Comparison of ENCODE assay signal across 7 cellular contexts in the genomic region with DNA sequence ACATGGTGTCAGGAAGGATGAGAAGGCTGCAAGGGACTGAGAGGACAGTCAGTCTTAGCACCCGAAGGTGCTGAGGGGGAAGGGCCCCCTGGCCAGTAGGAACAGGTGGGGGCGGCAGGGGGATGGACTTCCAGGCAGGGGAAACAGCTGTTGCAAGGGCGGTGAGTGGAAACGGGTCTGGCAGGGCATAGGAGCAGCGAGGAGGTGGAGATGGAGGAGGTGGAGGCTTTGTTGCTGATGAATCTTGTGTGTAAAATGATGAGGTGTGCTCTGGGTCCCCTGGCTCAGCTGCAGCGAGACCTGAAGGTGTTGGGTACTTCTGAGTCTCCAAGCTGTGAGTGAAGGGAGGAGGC. TPM values are rescaled to one million over a fixed set of nuclear protein-coding genes. Genes with fewer than 3 reads are reported as not detected.
DNase-seq lines count a peak whose midpoint lies in the region; ATAC-seq and TF ChIP-seq lines count a peak whose summit lies in the region.

No MANE protein-coding gene starts in this region.

- H3K4me3 ChIP-seq in HEK293 (ENCODE audit: low read depth, low read length) (peak overlapping the region; percentile 93), iPS-20b (ENCODE audit: low read length) (peak overlapping the region; percentile 89)

- TF ChIP-seq CTCF in HEK293 (tag by site-specific recombination; IDR thresholded peaks at IDR 0.05) (no peak), omental fat pad (IDR thresholded peaks at IDR 0.05) (no peak)

- peaks cover 23% of the 10 kb centered on the region for H3K36me3 Mint-ChIP-seq in activated CD4-positive, alpha-beta memory T cell treated with anti-CD3 and anti-CD28 coated beads, Interleukin-2, amount 10 ng/mL, durations not matched to agents 7 days and 5 days (ENCODE audit: low read depth)
- H3K36me3 Mint-ChIP-seq in stimulated activated naive CD8-positive, alpha-beta T cell treated with anti-CD3 and anti-CD28 coated beads, Interleukin-15, Interleukin-2, amounts not matched to agents 100 ng/mL and 50 ng/mL, for 24 hours (ENCODE audit: low read depth): peaks cover 12% of the 10 kb centered on the region

- H3K4me3 Mint-ChIP-seq in activated CD4-positive, alpha-beta memory T cell treated with anti-CD3 and anti-CD28 coated beads, Interleukin-2, amount 10 ng/mL, durations not matched to agents 7 days and 5 days: peak overlapping the region; percentile 84
- peak overlapping the region; percentile 88 for H3K4me3 Mint-ChIP-seq in stimulated activated naive CD8-positive, alpha-beta T cell treated with anti-CD3 and anti-CD28 coated beads, Interleukin-15, Interleukin-2, amounts not matched to agents 100 ng/mL and 50 ng/mL, for 24 hours

- DNase-seq in activated CD4-positive, alpha-beta memory T cell treated with anti-CD3 and anti-CD28 coated beads, Interleukin-2, amount 10 ng/mL, durations not matched to agents 7 days and 5 days: no peak
- DNase-seq in NCI-H128 (lab: John Stamatoyannopoulos, UW; ENCODE audit: unreplicated experiment) (no peak), HUDEP-2 (lab: John Stamatoyannopoulos, UW; ENCODE audit: unreplicated experiment in 76 of 76) (no peak), omental fat pad (ENCODE audit: low spot score) (no peak)

- ATAC-seq in omental fat pad (ENCODE audit: low FRiP score): no peak

- H3K36me3 ChIP-seq in HEK293 (ENCODE audit: control insufficient read depth in 2 of 2, insufficient read depth in 1 of 2, low read length in 2 of 2) (peaks cover 7 to 33% of the 10 kb centered on the region in 2 experiments; a peak in 2 of 3 replicates), iPS-20b (ENCODE audit: insufficient read depth, low read depth, low read length) (peaks cover 40% of the 10 kb centered on the region)

- peak overlapping the region; percentile 79; the same call in 1 of the 2 replicates for H3K9ac ChIP-seq in iPS-20b (ENCODE audit: low read depth, low read length)

- H3K4me1 ChIP-seq in HEK293 (ENCODE audit: control insufficient read depth, insufficient read depth, low read length): peaks cover 6% of the 10 kb centered on the region
- H3K4me1 ChIP-seq in iPS-20b (ENCODE audit: insufficient read depth, low read length): no peaks in the 10 kb centered on the region; the same call in 1 of the 2 replicates

- H3K27ac ChIP-seq in HEK293 (ENCODE audit: extremely low read depth, low read depth, low read length): no peak overlapping the region
- no peak overlapping the region for H3K27ac ChIP-seq in iPS-20b (ENCODE audit: low read length)

- no peaks in the 10 kb centered on the region for H3K27me3 Mint-ChIP-seq in activated CD4-positive, alpha-beta memory T cell treated with anti-CD3 and anti-CD28 coated beads, Interleukin-2, amount 10 ng/mL, durations not matched to agents 7 days and 5 days
- no peaks in the 10 kb centered on the region for H3K27me3 Mint-ChIP-seq in stimulated activated naive CD8-positive, alpha-beta T cell treated with anti-CD3 and anti-CD28 coated beads, Interleukin-15, Interleukin-2, amounts not matched to agents 100 ng/mL and 50 ng/mL, for 24 hours

- peaks cover 41% of the 10 kb centered on the region for H3K4me1 Mint-ChIP-seq in activated CD4-positive, alpha-beta memory T cell treated with anti-CD3 and anti-CD28 coated beads, Interleukin-2, amount 10 ng/mL, durations not matched to agents 7 days and 5 days
- H3K4me1 Mint-ChIP-seq in stimulated activated naive CD8-positive, alpha-beta T cell treated with anti-CD3 and anti-CD28 coated beads, Interleukin-15, Interleukin-2, amounts not matched to agents 100 ng/mL and 50 ng/mL, for 24 hours (ENCODE audit: low read depth): peaks cover 36% of the 10 kb centered on the region

- H3K9me3 ChIP-seq in HEK293 (ENCODE audit: control insufficient read depth, insufficient read depth, low read depth, low read length) (no peaks in the 10 kb centered on the region), iPS-20b (ENCODE audit: insufficient read depth, low read depth, low read length) (no peaks in the 10 kb centered on the region)

- CTCF ChIA-PET in HEK293 (lab: Yijun Ruan, JAX): interaction anchor here (0.6 to 2.3 kb wide), 4 partner anchors 14 to 139 kb away, joined by 4 to 7 read pairs (median 4); no protein-coding TSS in a partner anchor
- CTCF ChIA-PET in activated CD4-positive, alpha-beta memory T cell treated with anti-CD3 and anti-CD28 coated beads, Interleukin-2, amount 10 ng/mL, durations not matched to agents 7 days and 5 days (lab: Charles Lee): interaction anchor here (1.0 to 2.2 kb wide), 5 partner anchors 8 to 139 kb away, joined by 3 to 11 read pairs (median 3); a partner anchor contains a TSS

- no peaks in the 10 kb centered on the region for H3K27me3 ChIP-seq in iPS-20b (ENCODE audit: insufficient read depth, low read length)

- POLR2A ChIA-PET in HEK293 (lab: Yijun Ruan, JAX): interaction anchor here (0.5 to 3.0 kb wide), 4 partner anchors 15 to 139 kb away, joined by 3 to 8 read pairs (median 4); a partner anchor contains a TSS
- POLR2A ChIA-PET in activated CD4-positive, alpha-beta memory T cell treated with anti-CD3 and anti-CD28 coated beads, Interleukin-2, amount 10 ng/mL, durations not matched to agents 7 days and 5 days (lab: Charles Lee): interaction anchor here (0.9 to 3.1 kb wide), 5 partner anchors 21 to 130 kb away, joined by 3 to 23 read pairs (median 8); a partner anchor contains a TSS

- H3K27ac Mint-ChIP-seq in activated CD4-positive, alpha-beta memory T cell treated with anti-CD3 and anti-CD28 coated beads, Interleukin-2, amount 10 ng/mL, durations not matched to agents 7 days and 5 days: peak overlapping the region; percentile 64
- H3K27ac Mint-ChIP-seq in stimulated activated naive CD8-positive, alpha-beta T cell treated with anti-CD3 and anti-CD28 coated beads, Interleukin-15, Interleukin-2, amounts not matched to agents 100 ng/mL and 50 ng/mL, for 24 hours: peak overlapping the region; percentile 85

- no peaks in the 10 kb centered on the region for H3K9me3 Mint-ChIP-seq in activated CD4-positive, alpha-beta memory T cell treated with anti-CD3 and anti-CD28 coated beads, Interleukin-2, amount 10 ng/mL, durations not matched to agents 7 days and 5 days
- H3K9me3 Mint-ChIP-seq in stimulated activated naive CD8-positive, alpha-beta T cell treated with anti-CD3 and anti-CD28 coated beads, Interleukin-15, Interleukin-2, amounts not matched to agents 100 ng/mL and 50 ng/mL, for 24 hours: no peaks in the 10 kb centered on the region

TF ChIP-seq in HEK293, 187 proteins besides CTCF, POLR2A, EP300 and RAD21 (continues in another document):
- TF ChIP-seq, protein P1, sequence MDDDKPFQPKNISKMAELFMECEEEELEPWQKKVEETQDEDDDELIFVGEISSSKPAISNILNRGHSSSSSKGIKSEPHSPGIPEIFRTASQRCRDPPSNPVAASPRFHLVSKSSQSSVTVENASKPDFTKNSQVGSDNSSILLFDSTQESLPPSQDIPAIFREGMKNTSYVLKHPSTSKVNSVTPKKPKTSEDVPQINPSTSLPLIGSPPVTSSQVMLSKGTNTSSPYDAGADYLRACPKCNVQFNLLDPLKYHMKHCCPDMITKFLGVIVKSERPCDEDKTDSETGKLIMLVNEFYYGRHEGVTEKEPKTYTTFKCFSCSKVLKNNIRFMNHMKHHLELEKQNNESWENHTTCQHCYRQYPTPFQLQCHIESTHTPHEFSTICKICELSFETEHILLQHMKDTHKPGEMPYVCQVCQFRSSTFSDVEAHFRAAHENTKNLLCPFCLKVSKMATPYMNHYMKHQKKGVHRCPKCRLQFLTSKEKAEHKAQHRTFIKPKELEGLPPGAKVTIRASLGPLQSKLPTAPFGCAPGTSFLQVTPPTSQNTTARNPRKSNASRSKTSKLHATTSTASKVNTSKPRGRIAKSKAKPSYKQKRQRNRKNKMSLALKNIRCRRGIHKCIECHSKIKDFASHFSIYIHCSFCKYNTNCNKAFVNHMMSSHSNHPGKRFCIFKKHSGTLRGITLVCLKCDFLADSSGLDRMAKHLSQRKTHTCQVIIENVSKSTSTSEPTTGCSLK (tag by site-specific recombination; IDR thresholded peaks at IDR 0.05): no peak
- TF ChIP-seq ZNF555 (tag by site-specific recombination; conservative IDR thresholded peaks at IDR 0.05) (no peak), SP2 (tag by site-specific recombination; IDR thresholded peaks at IDR 0.05) (peak; percentile 42), ZEB2 (tag by site-specific recombination; IDR thresholded peaks at IDR 0.05) (no peak), ZNF112 (tag by site-specific recombination; IDR thresholded peaks at IDR 0.05) (no peak)
- TF ChIP-seq, protein P2, sequence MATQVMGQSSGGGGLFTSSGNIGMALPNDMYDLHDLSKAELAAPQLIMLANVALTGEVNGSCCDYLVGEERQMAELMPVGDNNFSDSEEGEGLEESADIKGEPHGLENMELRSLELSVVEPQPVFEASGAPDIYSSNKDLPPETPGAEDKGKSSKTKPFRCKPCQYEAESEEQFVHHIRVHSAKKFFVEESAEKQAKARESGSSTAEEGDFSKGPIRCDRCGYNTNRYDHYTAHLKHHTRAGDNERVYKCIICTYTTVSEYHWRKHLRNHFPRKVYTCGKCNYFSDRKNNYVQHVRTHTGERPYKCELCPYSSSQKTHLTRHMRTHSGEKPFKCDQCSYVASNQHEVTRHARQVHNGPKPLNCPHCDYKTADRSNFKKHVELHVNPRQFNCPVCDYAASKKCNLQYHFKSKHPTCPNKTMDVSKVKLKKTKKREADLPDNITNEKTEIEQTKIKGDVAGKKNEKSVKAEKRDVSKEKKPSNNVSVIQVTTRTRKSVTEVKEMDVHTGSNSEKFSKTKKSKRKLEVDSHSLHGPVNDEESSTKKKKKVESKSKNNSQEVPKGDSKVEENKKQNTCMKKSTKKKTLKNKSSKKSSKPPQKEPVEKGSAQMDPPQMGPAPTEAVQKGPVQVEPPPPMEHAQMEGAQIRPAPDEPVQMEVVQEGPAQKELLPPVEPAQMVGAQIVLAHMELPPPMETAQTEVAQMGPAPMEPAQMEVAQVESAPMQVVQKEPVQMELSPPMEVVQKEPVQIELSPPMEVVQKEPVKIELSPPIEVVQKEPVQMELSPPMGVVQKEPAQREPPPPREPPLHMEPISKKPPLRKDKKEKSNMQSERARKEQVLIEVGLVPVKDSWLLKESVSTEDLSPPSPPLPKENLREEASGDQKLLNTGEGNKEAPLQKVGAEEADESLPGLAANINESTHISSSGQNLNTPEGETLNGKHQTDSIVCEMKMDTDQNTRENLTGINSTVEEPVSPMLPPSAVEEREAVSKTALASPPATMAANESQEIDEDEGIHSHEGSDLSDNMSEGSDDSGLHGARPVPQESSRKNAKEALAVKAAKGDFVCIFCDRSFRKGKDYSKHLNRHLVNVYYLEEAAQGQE (tag by site-specific recombination; IDR thresholded peaks at IDR 0.05): no peak

RNA-seq across cellular contexts. Expression of a gene that starts 1.2 kb away (rescaled TPM):
- total RNA-seq in activated CD4-positive, alpha-beta memory T cell treated with anti-CD3 and anti-CD28 coated beads, Interleukin-2, amount 10 ng/mL, durations not matched to agents 7 days and 5 days: 10 to 100 TPM; 66.2 to 76.2 TPM
- total RNA-seq in omental fat pad: 10 to 100 TPM; 19.4 to 35.9 (median 23.8) TPM

RNA-seq across cellular contexts. Expression of a gene that starts 30.8 kb away (rescaled TPM):
- total RNA-seq in activated CD4-positive, alpha-beta memory T cell treated with anti-CD3 and anti-CD28 coated beads, Interleukin-2, amount 10 ng/mL, durations not matched to agents 7 days and 5 days: 10 to 100 TPM; 64.8 to 76.7 TPM
- total RNA-seq in omental fat pad: 1 to 10 TPM; 3.1 to 7.4 (median 4.9) TPM

RNA-seq across cellular contexts. Expression of a gene that starts 32.3 kb away (rescaled TPM):
- under 1 TPM in 1 of 2 experiments, not detected in 1; 0.03 TPM for total RNA-seq in activated CD4-positive, alpha-beta memory T cell treated with anti-CD3 and anti-CD28 coated beads, Interleukin-2, amount 10 ng/mL, durations not matched to agents 7 days and 5 days
- under 1 TPM; 0.09 to 0.24 (median 0.14) TPM for total RNA-seq in omental fat pad

Comparison
In these comparisons a context has a peak if more than half of its experiments do, and no peak if none do; other contexts are left out.
1. RNA of a gene that starts 30.8 kb away (total RNA-seq): 64.8 to 76.7 TPM in activated CD4-positive, alpha-beta memory T cell treated with anti-CD3 and anti-CD28 coated beads, Interleukin-2, amount 10 ng/mL, durations not matched to agents 7 days and 5 days; 3.1 to 7.4 TPM in omental fat pad; every median in the first group is over 4 times any median in the second.